In the genomic region with DNA sequence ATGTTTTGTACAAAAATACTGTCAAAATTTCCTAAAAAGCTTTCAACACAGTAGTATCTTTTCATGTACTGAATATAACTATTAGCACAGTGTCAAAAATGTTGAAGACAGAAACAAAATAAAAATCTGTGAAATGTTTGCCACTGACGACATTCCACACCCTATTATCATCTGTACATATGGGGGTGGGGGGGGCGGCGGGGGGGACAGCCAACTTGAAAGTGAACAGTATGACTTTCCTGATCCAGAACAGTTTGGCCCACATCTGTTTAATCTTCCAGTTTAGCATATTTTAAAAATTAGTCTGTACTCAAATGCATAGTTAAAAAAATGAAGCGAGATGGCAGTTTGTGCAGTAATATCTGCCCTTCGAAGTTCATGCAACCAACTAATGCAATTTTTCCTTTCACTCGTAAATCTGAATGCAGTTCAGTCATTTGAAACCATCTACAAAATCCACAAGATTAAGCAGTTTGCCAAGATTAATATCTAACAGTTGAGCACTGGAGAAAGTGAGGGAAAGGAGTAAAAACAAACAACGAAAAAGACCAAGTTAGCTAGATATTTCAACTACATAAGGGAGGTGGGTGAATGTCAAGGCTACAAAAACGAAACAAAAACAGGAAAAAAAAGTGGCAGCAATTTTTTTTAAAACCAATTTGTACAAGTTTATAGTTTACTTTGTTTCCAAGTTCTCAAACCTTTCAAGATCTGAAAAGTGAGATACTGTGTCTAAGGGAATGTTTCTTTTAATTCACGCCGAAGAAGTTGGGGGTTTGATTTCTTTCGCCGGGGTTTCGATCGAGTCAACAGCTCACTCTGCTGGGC, we compare ENCODE assay signal across 8 cellular contexts. TPM values are rescaled to one million over a fixed set of nuclear protein-coding genes. Genes with fewer than 3 reads are reported as not detected.
A peak's percentile ranks its signal among the peaks of the same experiment; 100 is the strongest.
DNase-seq lines count a peak whose midpoint lies in the region; ATAC-seq and TF ChIP-seq lines count a peak whose summit lies in the region.

No MANE protein-coding gene starts in this region.

- ATAC-seq in HG03135 (IDR thresholded peaks at IDR 0.05; ENCODE audit: unreplicated experiment), result no peak

- H3K4me1 Mint-ChIP-seq in endodermal cell (peaks cover 48% of the 10 kb centered on the region), neural progenitor cell (peaks cover 60% of the 10 kb centered on the region)

- H3K9ac ChIP-seq in endodermal cell (ENCODE audit: extremely low read depth, low read length, poor library complexity, severe bottlenecking), result peak overlapping the region; percentile 95
- H3K9ac ChIP-seq in neural progenitor cell, result peak overlapping the region; percentile 80

- no peaks in the 10 kb centered on the region for H3K9me3 ChIP-seq in OCI-LY7 (ENCODE audit: low read length)
- H3K9me3 ChIP-seq in endodermal cell (ENCODE audit: control insufficient read depth, low read length), result no peaks in the 10 kb centered on the region
- no peaks in the 10 kb centered on the region for H3K9me3 ChIP-seq in neural progenitor cell (ENCODE audit: low read depth)

- peak overlapping the region; percentile 94 for H3K4me2 ChIP-seq in OCI-LY7 (ENCODE audit: low read length)
- H3K4me2 ChIP-seq in neural progenitor cell, result peak overlapping the region; percentile 95

- POLR2A ChIA-PET in OCI-LY7 (lab: Charles Lee), result interaction anchor here (0.5 to 4.4 kb wide), 10 partner anchors 17 to 247 kb away, joined by 3 to 30 read pairs (median 4); no protein-coding TSS in a partner anchor

- peaks cover 30% of the 10 kb centered on the region for H3K4me1 ChIP-seq in OCI-LY7 (ENCODE audit: insufficient read depth, low read length, poor library complexity, severe bottlenecking)
- H3K4me1 ChIP-seq in endodermal cell (ENCODE audit: control insufficient read depth, insufficient read depth, low read length), result peaks cover 21% of the 10 kb centered on the region
- H3K4me1 ChIP-seq in neural progenitor cell, result peaks cover 49% of the 10 kb centered on the region

- peak overlapping the region; percentile 82 for H3K27ac Mint-ChIP-seq in endodermal cell
- H3K27ac Mint-ChIP-seq in neural progenitor cell, result peak overlapping the region; percentile 51

- DNase-seq in G401 (ENCODE audit: low spot score) (peak; percentile 12), OCI-LY7 (ENCODE audit: low spot score) (no peak), endodermal cell (no peak), neural progenitor cell (ENCODE audit: low spot score) (no peak), SHP77 (lab: John Stamatoyannopoulos, UW) (no peak), activated gamma-delta T cell treated with Interleukin-2 at 50 U/mL for 16 hours (no peak), NCI-H510A treated with DMSO at 0.1 percent for 48 hours (lab: John Stamatoyannopoulos, UW) (no peak)

- H2AFZ ChIP-seq in OCI-LY7 (ENCODE audit: low read length), result no peak overlapping the region
- no peak overlapping the region for H2AFZ ChIP-seq in neural progenitor cell (replicated peaks)

- peaks cover 91% of the 10 kb centered on the region for H3F3A ChIP-seq in neural progenitor cell (ENCODE audit: low read depth)

- in situ Hi-C loops in G401 (cut with HindIII; ENCODE audit: low sequenced_read_pairs), result no loop called here

- H3K4me3 ChIP-seq in OCI-LY7 (ENCODE audit: low read depth, low read length, poor library complexity, severe bottlenecking) (peak overlapping the region; percentile 92), endodermal cell (ENCODE audit: low read length) (peak overlapping the region; percentile 97), neural progenitor cell (peak overlapping the region; percentile 96)

- peaks cover 29% of the 10 kb centered on the region for H3K36me3 ChIP-seq in OCI-LY7 (ENCODE audit: insufficient read depth, low read length)
- peaks cover 22% of the 10 kb centered on the region for H3K36me3 ChIP-seq in endodermal cell (ENCODE audit: control insufficient read depth, insufficient read depth, low read length)
- H3K36me3 ChIP-seq in neural progenitor cell, result peaks cover 17% of the 10 kb centered on the region

- H3K36me3 Mint-ChIP-seq in endodermal cell (ENCODE audit: low read depth) (peaks cover 19% of the 10 kb centered on the region), neural progenitor cell (peaks cover 28% of the 10 kb centered on the region)

- BruUV-seq in OCI-LY7 (replicated peaks; lab: Mats Ljungman, UMichigan), result no TSS peak

- H3K4me3 Mint-ChIP-seq in endodermal cell (peak overlapping the region; percentile 100), neural progenitor cell (peak overlapping the region; percentile 100)

- H3K27me3 ChIP-seq in endodermal cell (ENCODE audit: control insufficient read depth, insufficient read depth, low read length, poor library complexity, severe bottlenecking), result no peaks in the 10 kb centered on the region
- H3K27me3 ChIP-seq in neural progenitor cell, result no peaks in the 10 kb centered on the region

- CTCF ChIA-PET in OCI-LY7 (lab: Charles Lee; ENCODE audit: unreplicated experiment), result interaction anchor here (0.7 to 1.7 kb wide), 6 partner anchors 35 to 153 kb away, joined by 3 to 4 read pairs (median 3); no protein-coding TSS in a partner anchor

- H3K9me2 ChIP-seq in OCI-LY7 (ENCODE audit: insufficient read depth, low read length), result no peaks in the 10 kb centered on the region

- H3K79me2 ChIP-seq in OCI-LY7 (ENCODE audit: insufficient read depth, low read depth, low read length) (peaks cover 26% of the 10 kb centered on the region), neural progenitor cell (ENCODE audit: low read depth) (peaks cover 66% of the 10 kb centered on the region)

- H3K27me3 Mint-ChIP-seq in endodermal cell (ENCODE audit: insufficient read depth) (peaks cover 2% of the 10 kb centered on the region), neural progenitor cell (ENCODE audit: insufficient read depth, low read depth) (peaks cover 2% of the 10 kb centered on the region)

- intact Hi-C loops in OCI-LY7 (cut with micrococcal nuclease; ENCODE audit: unreplicated experiment), result loop anchor here (5.0 kb wide), 1 partner anchor 600 kb away; the partner anchor contains the start of gene CCDC28A

- WGBS in endodermal cell (ENCODE audit: insufficient coverage in 1 of 2, insufficient read length in 1 of 2), 2 experiments, result 11 to 20% methylated on average over 2 to 11 of the region's 14 CpGs

- H4K20me1 ChIP-seq in OCI-LY7 (ENCODE audit: insufficient read depth, low read length), result peaks cover 16% of the 10 kb centered on the region
- H4K20me1 ChIP-seq in neural progenitor cell (ENCODE audit: low read depth), result peaks cover 46% of the 10 kb centered on the region

- H3K27ac ChIP-seq in OCI-LY7 (ENCODE audit: low read depth, low read length, poor library complexity, severe bottlenecking) (peak overlapping the region; percentile 92), endodermal cell (ENCODE audit: low read depth, low read length) (peak overlapping the region; percentile 97), neural progenitor cell (peak overlapping the region; percentile 99)

- TF ChIP-seq CTCF in OCI-LY7 (conservative IDR thresholded peaks at IDR 0.05; ENCODE audit: low read length), result no peak
- TF ChIP-seq CTCF in endodermal cell (conservative IDR thresholded peaks at IDR 0.05), result no peak
- no peak for TF ChIP-seq CTCF in neural progenitor cell (IDR thresholded peaks at IDR 0.05)

- no peaks in the 10 kb centered on the region for H3K9me3 Mint-ChIP-seq in endodermal cell
- peaks cover 4% of the 10 kb centered on the region for H3K9me3 Mint-ChIP-seq in neural progenitor cell

RNA-seq across cellular contexts. Expression of gene CITED2, which starts 1.9 kb away (rescaled TPM):
- 237 and 287 TPM in 2 replicates for total RNA-seq in G401 (2014; rRNA removed; shearing (Covaris generic))
- 31.2 and 40.1 TPM in 2 replicates for total RNA-seq in OCI-LY7 (2014; rRNA removed; shearing (Covaris generic))
- total RNA-seq in OCI-LY7 (2022) (27.1 and 35.0 TPM in 2 replicates), endodermal cell (100 to 1,000 TPM in 1 of 2 donors, 10 to 100 TPM in 1; 80.2 to 118 TPM), neural progenitor cell (ENCODE audit: low replicate concordance) (215 and 222 TPM in 2 replicates)
- 210 TPM for polyA plus RNA-seq in endodermal cell (2013, experiment 1 of 2)
- polyA plus RNA-seq in endodermal cell (2013, experiment 2 of 2), result 179 TPM
